Comparison of ENCODE assay signal across 18 cellular contexts in the genomic region with DNA sequence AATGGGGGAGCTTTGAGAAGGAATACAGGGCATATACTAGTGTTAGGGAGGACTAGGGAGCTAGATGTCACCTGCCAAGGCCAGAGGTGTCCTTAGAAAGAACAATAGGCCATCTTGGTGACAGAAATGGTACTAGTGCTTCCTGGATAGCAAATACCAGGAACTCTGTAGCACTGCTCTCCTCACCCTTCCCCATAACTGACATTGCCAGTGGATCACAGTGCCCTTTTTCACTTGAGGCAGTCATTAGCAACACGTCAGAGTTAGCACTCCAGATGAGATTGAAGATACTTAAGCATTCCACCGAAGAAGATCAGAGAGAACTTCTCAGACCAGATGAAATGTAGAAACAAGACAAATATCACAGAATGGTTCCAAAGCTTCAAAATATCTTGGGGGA.
A peak's percentile ranks its signal among the peaks of the same experiment; 100 is the strongest.
DNase-seq lines count a peak whose midpoint lies in the region; ATAC-seq and TF ChIP-seq lines count a peak whose summit lies in the region.
"Had no signal": no experiment of that assay in that cellular context is flagged by ENCODE, and none has a peak within 500 bp of the region (broad histone marks: within the 10 kb centered on the region; RNA-seq: fewer than 3 reads in every experiment).

No MANE protein-coding gene starts in this region.

- H3K4me1 Mint-ChIP-seq in chondrocyte (ENCODE audit: low read depth): peaks cover 36% of the 10 kb centered on the region
- H3K4me1 Mint-ChIP-seq in activated naive CD4-positive, alpha-beta T cell treated with anti-CD3 and anti-CD28 coated beads for 36 hours (ENCODE audit: low read depth): no peaks in the 10 kb centered on the region

- H3K18ac ChIP-seq in IMR-90 (ENCODE audit: low read depth, low read length): peak overlapping the region; percentile 90

- H3K23ac ChIP-seq in IMR-90 (ENCODE audit: low read depth, low read length): peak overlapping the region; percentile 92

- H2BK5ac ChIP-seq in IMR-90 (ENCODE audit: low read depth, low read length, poor library complexity, severe bottlenecking): peak overlapping the region; percentile 85

- no peak for TF ChIP-seq RAD21 in IMR-90 (IDR thresholded peaks at IDR 0.05; ENCODE audit: low read length)

- H3K9me3 Mint-ChIP-seq in chondrocyte (ENCODE audit: low read depth): no peaks in the 10 kb centered on the region
- no peaks in the 10 kb centered on the region for H3K9me3 Mint-ChIP-seq in activated naive CD4-positive, alpha-beta T cell treated with anti-CD3 and anti-CD28 coated beads for 36 hours

- intact Hi-C loops in IMR-90 (cut with micrococcal nuclease) (loop anchor here (5.0 kb wide), 3 partner anchors 101 to 221 kb away; no protein-coding TSS in a partner anchor), spleen (cut with DNase I; ENCODE audit: low total_unique reads) (no loop called here)
- intact Hi-C loops in activated naive CD4-positive, alpha-beta T cell treated with anti-CD3 and anti-CD28 coated beads for 36 hours (cut with micrococcal nuclease): no loop called here

- H3K36me3 ChIP-seq in IMR-90 (ENCODE audit: control insufficient read depth, insufficient read depth, low read length): no peaks in the 10 kb centered on the region
- no peaks in the 10 kb centered on the region for H3K36me3 ChIP-seq in mesodermal cell (ENCODE audit: control insufficient read depth, insufficient read depth, low read length)
- no peaks in the 10 kb centered on the region for H3K36me3 ChIP-seq in spleen
- H3K36me3 ChIP-seq: BE2C had no signal

- H3K27me3 ChIP-seq in IMR-90 (ENCODE audit: control insufficient read depth, insufficient read depth, low read length): no peaks in the 10 kb centered on the region
- H3K27me3 ChIP-seq in spleen (replicated peaks in 1 of 7): no peaks in the 10 kb centered on the region
- H3K27me3 ChIP-seq: BE2C had no signal

- H2AK9ac ChIP-seq in IMR-90 (replicated peaks; ENCODE audit: low read depth, low read length, poor library complexity): peak overlapping the region; percentile 85

- peak; percentile 8; the same call in 1 of the 2 replicates for ATAC-seq in IMR-90 (ENCODE audit: low read depth)
- no peak for ATAC-seq in HG03175 (IDR thresholded peaks at IDR 0.05; ENCODE audit: unreplicated experiment)
- ATAC-seq: activated naive CD4-positive, alpha-beta T cell treated with anti-CD3 and anti-CD28 coated beads, Interleukin-2, amount 50 U/mL, for 72 hours; HCT116; left lobe of liver; PC-3 had no signal

- CTCF ChIA-PET in IMR-90 (lab: Yijun Ruan, JAX): interaction anchor here (1.1 kb wide), 1 partner anchor 9 kb away, joined by 3 read pairs; no protein-coding TSS in a partner anchor
- CTCF ChIA-PET in activated naive CD4-positive, alpha-beta T cell treated with anti-CD3 and anti-CD28 coated beads for 36 hours (lab: Charles Lee): no interaction called here

- H4K5ac ChIP-seq in IMR-90 (ENCODE audit: low read depth, low read length): peak overlapping the region; percentile 86

- POLR2A ChIA-PET in IMR-90 (lab: Charles Lee; ENCODE audit: unreplicated experiment): no interaction called here

- H3K79me1 ChIP-seq in IMR-90 (ENCODE audit: low read depth in 1 of 2, low read length in 2 of 2): no peaks in the 10 kb centered on the region

- peak overlapping the region; percentile 99 for H2BK20ac ChIP-seq in IMR-90 (ENCODE audit: low read depth, low read length)

- peak overlapping the region; percentile 66 for H3K14ac ChIP-seq in IMR-90 (replicated peaks; ENCODE audit: low read depth, low read length)

- H3K27ac ChIP-seq in IMR-90 (ENCODE audit: insufficient read depth, low read length) (peak overlapping the region; percentile 82), mesodermal cell (ENCODE audit: low read depth, low read length, severe bottlenecking) (peak overlapping the region; percentile 88), spleen (peak overlapping the region in 7 of 8 donors; percentile 7 to 56 (median 45))

- BruUV-seq in IMR-90 (replicated peaks; lab: Mats Ljungman, UMichigan): no TSS peak

- in situ Hi-C loops in IMR-90 (cut with MboI; ENCODE audit: low sequenced_read_pairs): no loop called here

- H2BK120ac ChIP-seq in IMR-90 (ENCODE audit: low read depth, low read length): peak overlapping the region; percentile 97

- H3K9me1 ChIP-seq in IMR-90 (ENCODE audit: insufficient read depth, low read length): peaks cover 12% of the 10 kb centered on the region

- no peaks in the 10 kb centered on the region for H4K20me1 ChIP-seq in IMR-90 (ENCODE audit: insufficient read depth, low read length)

- peaks cover 11% of the 10 kb centered on the region for H3K4me1 ChIP-seq in IMR-90 (ENCODE audit: control insufficient read depth, insufficient read depth, low read length)
- H3K4me1 ChIP-seq in mesodermal cell (ENCODE audit: control insufficient read depth, insufficient read depth, low read length, poor library complexity, severe bottlenecking): peaks cover 27% of the 10 kb centered on the region
- H3K4me1 ChIP-seq in spleen: peaks cover 0 to 5% (median 0%) of the 10 kb centered on the region in 6 donors
- H3K4me1 ChIP-seq: BE2C had no signal

- peak overlapping the region; percentile 86 for H4K91ac ChIP-seq in IMR-90 (ENCODE audit: insufficient read depth, low read depth, low read length)

- H2AK5ac ChIP-seq in IMR-90 (ENCODE audit: low read depth, low read length): peak overlapping the region; percentile 56; the same call in 1 of the 2 replicates

- H2BK15ac ChIP-seq in IMR-90 (ENCODE audit: low read depth, low read length): peak overlapping the region; percentile 93

- TF ChIP-seq CTCF in IMR-90 (conservative IDR thresholded peaks at IDR 0.05; ENCODE audit: low read depth, low read length) (no peak), chondrocyte (IDR thresholded peaks at IDR 0.05) (no peak), spleen (IDR thresholded peaks at IDR 0.05 in 8 of 11, conservative IDR thresholded peaks at IDR 0.05 in 3 of 11) (no peak)

- peak overlapping the region; percentile 83 for H2AFZ ChIP-seq in IMR-90 (replicated peaks; ENCODE audit: low read length, poor library complexity)

- DNase-seq in IMR-90: no peak
- no peak for DNase-seq in chondrocyte (ENCODE audit: low spot score)
- DNase-seq in spleen: no peak
- DNase-seq in LoVo (ENCODE audit: low spot score): no peak
- DNase-seq in AG08395 (ENCODE audit: low spot score): no peak
- DNase-seq in activated naive CD4-positive, alpha-beta T cell treated with anti-CD3 and anti-CD28 coated beads for 36 hours: no peak
- DNase-seq: BE2C, KG1, NCI-H1694, NCI-H524 treated with DMSO at 0.1 percent for 48 hours, PC-3, small intestine, T-helper 1 cell had no signal

- no peaks in the 10 kb centered on the region for H3K27me3 Mint-ChIP-seq in chondrocyte (ENCODE audit: low read depth)
- H3K27me3 Mint-ChIP-seq in activated naive CD4-positive, alpha-beta T cell treated with anti-CD3 and anti-CD28 coated beads for 36 hours (ENCODE audit: low read depth): no peaks in the 10 kb centered on the region

- peak overlapping the region; percentile 82 to 89 for H4K8ac ChIP-seq in IMR-90 (ENCODE audit: low read depth in 2 of 2, low read length in 2 of 2)

- TF ChIP-seq POLR2A in IMR-90 (IDR thresholded peaks at IDR 0.05; ENCODE audit: low read depth, low read length) (no peak), spleen (IDR thresholded peaks at IDR 0.05) (no peak)

- H3K4me3 Mint-ChIP-seq in chondrocyte (ENCODE audit: unreplicated experiment): peak overlapping the region; percentile 36
- no peak overlapping the region for H3K4me3 Mint-ChIP-seq in activated naive CD4-positive, alpha-beta T cell treated with anti-CD3 and anti-CD28 coated beads for 36 hours

- dilution Hi-C loops in IMR-90 (cut with HindIII; ENCODE audit: low sequenced_read_pairs, unreplicated experiment): no loop called here

- no peaks in the 10 kb centered on the region for H3K36me3 Mint-ChIP-seq in chondrocyte (ENCODE audit: low read depth)
- no peaks in the 10 kb centered on the region for H3K36me3 Mint-ChIP-seq in activated naive CD4-positive, alpha-beta T cell treated with anti-CD3 and anti-CD28 coated beads for 36 hours (ENCODE audit: low read depth)
- H3K36me3 Mint-ChIP-seq: activated naive CD4-positive, alpha-beta T cell treated with anti-CD3 and anti-CD28 coated beads, Interleukin-2, amount 50 U/mL, for 72 hours had no signal

- H3K9ac ChIP-seq in IMR-90 (ENCODE audit: low read depth, low read length): 0 out of 2 replicates have a peak overlapping the region, but pooled peaks have one; percentile 11

- 20% methylated on average over 1 of the region's 2 CpGs; no CpG with 5 or more reads in 1 of the 2 experiments for WGBS in IMR-90 (ENCODE audit: extremely low coverage in 2 of 2, insufficient read length in 1 of 2), 2 experiments
- WGBS in mesodermal cell (ENCODE audit: insufficient coverage in 2 of 2), 2 experiments: 33 to 83% methylated on average over 1 to 2 of the region's 2 CpGs
- 60 to 71% (median 69%) methylated on average over 2 of the region's 2 CpGs for WGBS in spleen, 5 donors

- peak overlapping the region; percentile 76 for H3K4ac ChIP-seq in IMR-90 (ENCODE audit: low read depth, low read length)

- peak overlapping the region; percentile 92 for H3K27ac Mint-ChIP-seq in chondrocyte (ENCODE audit: unreplicated experiment)
- H3K27ac Mint-ChIP-seq in activated naive CD4-positive, alpha-beta T cell treated with anti-CD3 and anti-CD28 coated beads for 36 hours: no peak overlapping the region
- H3K27ac Mint-ChIP-seq: activated naive CD4-positive, alpha-beta T cell treated with anti-CD3 and anti-CD28 coated beads, Interleukin-2, amount 50 U/mL, for 72 hours had no signal

- H3K4me2 ChIP-seq in IMR-90 (ENCODE audit: low read depth, low read length): peak overlapping the region; percentile 17; the same call in 1 of the 2 replicates

- H3K9me3 ChIP-seq in IMR-90 (ENCODE audit: control insufficient read depth, insufficient read depth, low read length) (no peaks in the 10 kb centered on the region), mesodermal cell (ENCODE audit: control insufficient read depth, low read length) (no peaks in the 10 kb centered on the region), spleen (no peaks in the 10 kb centered on the region)
- H3K9me3 ChIP-seq: BE2C had no signal

- peak overlapping the region; percentile 59; the same call in 1 of the 2 replicates for H3K56ac ChIP-seq in IMR-90 (ENCODE audit: extremely low read depth, insufficient read depth, low read length)

- H3K4me3 ChIP-seq in IMR-90 (ENCODE audit: insufficient read depth, low read depth, low read length) (no peak overlapping the region), mesodermal cell (ENCODE audit: extremely low read depth, insufficient read depth, low read length, poor library complexity, severe bottlenecking) (no peak overlapping the region), spleen (no peak overlapping the region)

TF ChIP-seq in IMR-90, 13 proteins besides CTCF, POLR2A, EP300 and RAD21 (continues in another document):
- no peak for TF ChIP-seq CEBPB (IDR thresholded peaks at IDR 0.05; ENCODE audit: low read depth, low read length)
